ENCODE assay signal across 1 cellular context in genomic region chr6:4727671-4728435, GRCh38.
TF ChIP-seq lines count a peak whose summit lies in the region.

No MANE protein-coding gene starts in this region.

TF ChIP-seq in K562, 482 proteins besides CTCF, POLR2A, EP300 and RAD21 (continued from another document and continues in another):
- TF ChIP-seq ZNF311 (CRISPR knock-in tag; IDR thresholded peaks at IDR 0.05) (peak; percentile 26; the same call in 1 of the 2 replicates), HNRNPUL1 (IDR thresholded peaks at IDR 0.05; ENCODE audit: low read length) (no peak), PBX2 (CRISPR knock-in tag; IDR thresholded peaks at IDR 0.05; ENCODE audit: low read depth) (no peak), PBX2 (tag; conservative IDR thresholded peaks at IDR 0.05; ENCODE audit: low read depth) (peak; percentile 93), MTA1 (IDR thresholded peaks at IDR 0.05; ENCODE audit: borderline replicate concordance) (peak; percentile 47), GTF3C2 (IDR thresholded peaks at IDR 0.05; ENCODE audit: borderline replicate concordance, extremely low read depth, insufficient read length) (no peak), NR1H2 (CRISPR knock-in tag; IDR thresholded peaks at IDR 0.05) (no peak), ZBED1 (IDR thresholded peaks at IDR 0.05) (no peak; the same call in 1 of the 2 replicates), RERE (CRISPR knock-in tag; IDR thresholded peaks at IDR 0.05; ENCODE audit: borderline replicate concordance) (no peak), GTF2E2 (tag; IDR thresholded peaks at IDR 0.05) (0 out of 2 replicates have a peak, but pooled peaks have one; percentile 43), PHF21A (IDR thresholded peaks at IDR 0.05; ENCODE audit: borderline replicate concordance, low read depth) (no peak), JUN (IDR thresholded peaks at IDR 0.05; ENCODE audit: borderline replicate concordance, low read depth, low read length) (peak; percentile 28), JUN (CRISPR knock-in tag; IDR thresholded peaks at IDR 0.05; ENCODE audit: borderline replicate concordance) (no peak), MEF2A (IDR thresholded peaks at IDR 0.05; ENCODE audit: control insufficient read depth, low read depth, low read length) (no peak), ZNF511 (CRISPR knock-in tag; IDR thresholded peaks at IDR 0.05) (no peak), CHCHD3 (CRISPR knock-in tag; IDR thresholded peaks at IDR 0.05) (no peak), E2F8 (IDR thresholded peaks at IDR 0.05; ENCODE audit: low read depth, partially characterized antibody) (no peak), E2F3 (CRISPR knock-in tag; IDR thresholded peaks at IDR 0.05) (no peak), SMAD3 (CRISPR knock-in tag; conservative IDR thresholded peaks at IDR 0.05) (no peak), ZBTB40 (IDR thresholded peaks at IDR 0.05) (peak; percentile 52; the same call in 1 of the 2 replicates), ZBTB40 (CRISPR knock-in tag; IDR thresholded peaks at IDR 0.05) (no peak)
- TF ChIP-seq, protein P1, sequence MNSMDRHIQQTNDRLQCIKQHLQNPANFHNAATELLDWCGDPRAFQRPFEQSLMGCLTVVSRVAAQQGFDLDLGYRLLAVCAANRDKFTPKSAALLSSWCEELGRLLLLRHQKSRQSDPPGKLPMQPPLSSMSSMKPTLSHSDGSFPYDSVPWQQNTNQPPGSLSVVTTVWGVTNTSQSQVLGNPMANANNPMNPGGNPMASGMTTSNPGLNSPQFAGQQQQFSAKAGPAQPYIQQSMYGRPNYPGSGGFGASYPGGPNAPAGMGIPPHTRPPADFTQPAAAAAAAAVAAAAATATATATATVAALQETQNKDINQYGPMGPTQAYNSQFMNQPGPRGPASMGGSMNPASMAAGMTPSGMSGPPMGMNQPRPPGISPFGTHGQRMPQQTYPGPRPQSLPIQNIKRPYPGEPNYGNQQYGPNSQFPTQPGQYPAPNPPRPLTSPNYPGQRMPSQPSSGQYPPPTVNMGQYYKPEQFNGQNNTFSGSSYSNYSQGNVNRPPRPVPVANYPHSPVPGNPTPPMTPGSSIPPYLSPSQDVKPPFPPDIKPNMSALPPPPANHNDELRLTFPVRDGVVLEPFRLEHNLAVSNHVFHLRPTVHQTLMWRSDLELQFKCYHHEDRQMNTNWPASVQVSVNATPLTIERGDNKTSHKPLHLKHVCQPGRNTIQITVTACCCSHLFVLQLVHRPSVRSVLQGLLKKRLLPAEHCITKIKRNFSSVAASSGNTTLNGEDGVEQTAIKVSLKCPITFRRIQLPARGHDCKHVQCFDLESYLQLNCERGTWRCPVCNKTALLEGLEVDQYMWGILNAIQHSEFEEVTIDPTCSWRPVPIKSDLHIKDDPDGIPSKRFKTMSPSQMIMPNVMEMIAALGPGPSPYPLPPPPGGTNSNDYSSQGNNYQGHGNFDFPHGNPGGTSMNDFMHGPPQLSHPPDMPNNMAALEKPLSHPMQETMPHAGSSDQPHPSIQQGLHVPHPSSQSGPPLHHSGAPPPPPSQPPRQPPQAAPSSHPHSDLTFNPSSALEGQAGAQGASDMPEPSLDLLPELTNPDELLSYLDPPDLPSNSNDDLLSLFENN (IDR thresholded peaks at IDR 0.05; ENCODE audit: low read depth in 2 of 2, low read length in 2 of 2) = peak in 1 of 2 experiments; percentile 92; a peak in 2 of 4 replicates
